Comparison of ENCODE assay signal across 26 cellular contexts in genomic region chr19:32824906-32825608, GRCh38. TPM values are rescaled to one million over a fixed set of nuclear protein-coding genes. Genes with fewer than 3 reads are reported as not detected.
DNase-seq lines count a peak whose midpoint lies in the region; ATAC-seq, FAIRE-seq and TF ChIP-seq lines count a peak whose summit lies in the region.
"Had no signal": no experiment of that assay in that cellular context is flagged by ENCODE, and none has a peak within 500 bp of the region (broad histone marks: within the 10 kb centered on the region; RNA-seq: fewer than 3 reads in every experiment).

No MANE protein-coding gene starts in this region.

- DNase-seq in activated naive CD8-positive, alpha-beta T cell treated with anti-CD3 and anti-CD28 coated beads for 36 hours, result no peak
- peak; percentile 27 for DNase-seq in SK-MEL-5 (ENCODE audit: low read depth, low spot score)
- DNase-seq in right lobe of liver, result no peak
- DNase-seq in type B pancreatic cell (ENCODE audit: extremely low spot score, unreplicated experiment), result peak; percentile 20
- no peak for DNase-seq in HTR-8/SVneo (ENCODE audit: insufficient read length, low spot score)
- no peak for DNase-seq in prostate gland (ENCODE audit: low spot score)
- DNase-seq in stimulated activated naive B cell treated with anti-CD40 and anti-IgM and Interleukin-4, amounts not matched to agents 10 μg/mL and 1 μg/mL and 100 μg/mL, for 72 hours, result no peak
- DNase-seq: activated CD4-positive, CD25-positive, alpha-beta regulatory T cell; activated CD8-positive, alpha-beta T cell treated with anti-CD3 and anti-CD28 coated beads for 36 hours; activated T-cell treated with anti-CD3 and anti-CD28 coated beads, Interleukin-2, amount 50 U/mL, for 4 hours; GF-D8; MM.1S; naive thymus-derived CD4-positive, alpha-beta T cell; NCI-H2081 treated with DMSO at 0.1 percent for 48 hours; stimulated activated CD4-positive, alpha-beta T cell treated with anti-CD3 and anti-CD28 coated beads, Interleukin-12 subunit alpha, Interleukin-12 subunit beta, amount 100 ng/mL, for 4 hours; stimulated activated CD8-positive, alpha-beta memory T cell treated with anti-CD3 and anti-CD28 coated beads, Interleukin-4, amount 100 ng/mL, for 48 hours had no signal

- H3K4me3 ChIP-seq in right lobe of liver (no peak overlapping the region), prostate gland (no peak overlapping the region)
- H3K4me3 ChIP-seq: BLaER1 treated with 17β-estradiol and CSF1 and Interleukin-3, amounts not matched to agents 10 nM and 100 nM; hepatocyte; SK-N-MC; vagina had no signal

- H3K27me3 ChIP-seq in right lobe of liver (no peaks in the 10 kb centered on the region), prostate gland (replicated peaks; ENCODE audit: insufficient read depth) (no peaks in the 10 kb centered on the region)
- H3K27me3 ChIP-seq: hepatocyte, vagina had no signal

- H3K4me1 ChIP-seq in right lobe of liver, result no peaks in the 10 kb centered on the region
- H3K4me1 ChIP-seq in prostate gland (replicated peaks), result no peaks in the 10 kb centered on the region
- H3K4me1 ChIP-seq: vagina had no signal

- H3K27ac ChIP-seq in right lobe of liver, result no peak overlapping the region
- no peak overlapping the region for H3K27ac ChIP-seq in prostate gland
- H3K27ac ChIP-seq: BLaER1 treated with 17β-estradiol and CSF1 and Interleukin-3, amounts not matched to agents 10 nM and 100 nM; hepatocyte; SK-N-MC; vagina had no signal

- peaks cover 6% of the 10 kb centered on the region for H3K27me3 Mint-ChIP-seq in activated naive CD8-positive, alpha-beta T cell
- peaks cover 6% of the 10 kb centered on the region for H3K27me3 Mint-ChIP-seq in activated naive CD8-positive, alpha-beta T cell treated with anti-CD3 and anti-CD28 coated beads for 36 hours
- peaks cover 5% of the 10 kb centered on the region for H3K27me3 Mint-ChIP-seq in type B pancreatic cell
- peaks cover 16 to 27% of the 10 kb centered on the region in 2 donors for H3K27me3 Mint-ChIP-seq in stimulated activated naive B cell treated with anti-CD40 and anti-IgM and Interleukin-4, amounts not matched to agents 10 μg/mL and 1 μg/mL and 100 μg/mL, for 72 hours

- ATAC-seq in right lobe of liver, result peak; percentile 63 to 74 (median 65)
- no peak for ATAC-seq in stimulated activated naive B cell treated with anti-CD40 and anti-IgM and Interleukin-4, amounts not matched to agents 10 μg/mL and 1 μg/mL and 100 μg/mL, for 72 hours (replicated peaks)
- ATAC-seq: activated CD8-positive, alpha-beta T cell treated with anti-CD3 and anti-CD28 coated beads for 36 hours; activated T-cell treated with anti-CD3 and anti-CD28 coated beads, Interleukin-2, amount 50 U/mL, for 4 hours; HCT116; naive thymus-derived CD4-positive, alpha-beta T cell had no signal

- TF ChIP-seq POLR2A in right lobe of liver (IDR thresholded peaks at IDR 0.05) (no peak), prostate gland (IDR thresholded peaks at IDR 0.05) (no peak)

- no peak overlapping the region for H3K27ac Mint-ChIP-seq in activated naive CD8-positive, alpha-beta T cell
- no peak overlapping the region for H3K27ac Mint-ChIP-seq in activated naive CD8-positive, alpha-beta T cell treated with anti-CD3 and anti-CD28 coated beads for 36 hours
- H3K27ac Mint-ChIP-seq in type B pancreatic cell, result no peak overlapping the region
- H3K27ac Mint-ChIP-seq in stimulated activated naive B cell treated with anti-CD40 and anti-IgM and Interleukin-4, amounts not matched to agents 10 μg/mL and 1 μg/mL and 100 μg/mL, for 72 hours, result no peak overlapping the region
- H3K27ac Mint-ChIP-seq: activated CD8-positive, alpha-beta T cell treated with anti-CD3 and anti-CD28 coated beads for 36 hours; activated naive CD4-positive, alpha-beta T cell treated with anti-CD3 and anti-CD28 coated beads, Interleukin-2, amount 50 U/mL, for 24 hours; IgD-negative memory B cell had no signal

- FAIRE-seq in HTR-8/SVneo (lab: Jason Lieb, UNC), result no peak
- FAIRE-seq: colon, keratinocyte had no signal

- in situ Hi-C loops in SK-MEL-5 (cut with HindIII; ENCODE audit: low pct_unique_long_range_greater_than_20kb, low sequenced_read_pairs), result no loop called here

- H3K36me3 ChIP-seq in right lobe of liver (peaks cover 0 to 3% (median 0%) of the 10 kb centered on the region in 4 donors), prostate gland (no peaks in the 10 kb centered on the region)
- H3K36me3 ChIP-seq: BLaER1 treated with 17β-estradiol and CSF1 and Interleukin-3, amounts not matched to agents 10 nM and 100 nM; vagina had no signal

- H3K9me3 ChIP-seq in right lobe of liver (no peaks in the 10 kb centered on the region), prostate gland (no peaks in the 10 kb centered on the region)
- H3K9me3 ChIP-seq: BLaER1 treated with 17β-estradiol and CSF1 and Interleukin-3, amounts not matched to agents 10 nM and 100 nM; vagina had no signal

- H3K4me3 Mint-ChIP-seq in activated naive CD8-positive, alpha-beta T cell, result peak overlapping the region; percentile 35
- H3K4me3 Mint-ChIP-seq in activated naive CD8-positive, alpha-beta T cell treated with anti-CD3 and anti-CD28 coated beads for 36 hours, result no peak overlapping the region
- no peak overlapping the region for H3K4me3 Mint-ChIP-seq in type B pancreatic cell
- no peak overlapping the region for H3K4me3 Mint-ChIP-seq in stimulated activated naive B cell treated with anti-CD40 and anti-IgM and Interleukin-4, amounts not matched to agents 10 μg/mL and 1 μg/mL and 100 μg/mL, for 72 hours
- H3K4me3 Mint-ChIP-seq: activated CD8-positive, alpha-beta T cell treated with anti-CD3 and anti-CD28 coated beads for 36 hours; activated naive CD4-positive, alpha-beta T cell treated with anti-CD3 and anti-CD28 coated beads, Interleukin-2, amount 50 U/mL, for 24 hours; activated T-cell treated with anti-CD3 and anti-CD28 coated beads, Interleukin-2, amount 50 U/mL, for 4 hours; IgD-negative memory B cell; naive thymus-derived CD4-positive, alpha-beta T cell had no signal

- H3K4me1 Mint-ChIP-seq in activated naive CD8-positive, alpha-beta T cell (ENCODE audit: low read depth), result peaks cover 22% of the 10 kb centered on the region
- H3K4me1 Mint-ChIP-seq in activated naive CD8-positive, alpha-beta T cell treated with anti-CD3 and anti-CD28 coated beads for 36 hours, result peaks cover 14% of the 10 kb centered on the region
- peaks cover 5% of the 10 kb centered on the region for H3K4me1 Mint-ChIP-seq in type B pancreatic cell (ENCODE audit: unreplicated experiment)
- peaks cover 0 to under 1% of the 10 kb centered on the region in 2 donors for H3K4me1 Mint-ChIP-seq in stimulated activated naive B cell treated with anti-CD40 and anti-IgM and Interleukin-4, amounts not matched to agents 10 μg/mL and 1 μg/mL and 100 μg/mL, for 72 hours
- H3K4me1 Mint-ChIP-seq: IgD-negative memory B cell had no signal

- H3K9me3 Mint-ChIP-seq in activated naive CD8-positive, alpha-beta T cell (ENCODE audit: low read depth), result no peaks in the 10 kb centered on the region
- H3K9me3 Mint-ChIP-seq in activated naive CD8-positive, alpha-beta T cell treated with anti-CD3 and anti-CD28 coated beads for 36 hours, result no peaks in the 10 kb centered on the region
- H3K9me3 Mint-ChIP-seq in type B pancreatic cell, result no peaks in the 10 kb centered on the region
- no peaks in the 10 kb centered on the region for H3K9me3 Mint-ChIP-seq in stimulated activated naive B cell treated with anti-CD40 and anti-IgM and Interleukin-4, amounts not matched to agents 10 μg/mL and 1 μg/mL and 100 μg/mL, for 72 hours
- H3K9me3 Mint-ChIP-seq: activated CD8-positive, alpha-beta T cell treated with anti-CD3 and anti-CD28 coated beads for 36 hours; activated naive CD4-positive, alpha-beta T cell treated with anti-CD3 and anti-CD28 coated beads, Interleukin-2, amount 50 U/mL, for 24 hours; activated T-cell treated with anti-CD3 and anti-CD28 coated beads, Interleukin-2, amount 50 U/mL, for 4 hours; IgD-negative memory B cell; naive thymus-derived CD4-positive, alpha-beta T cell had no signal

- TF ChIP-seq CTCF in right lobe of liver (IDR thresholded peaks at IDR 0.05) (no peak), type B pancreatic cell (conservative IDR thresholded peaks at IDR 0.05) (no peak), prostate gland (IDR thresholded peaks at IDR 0.05) (no peak)

- H3K36me3 Mint-ChIP-seq in activated naive CD8-positive, alpha-beta T cell, result peaks cover 7% of the 10 kb centered on the region
- H3K36me3 Mint-ChIP-seq in activated naive CD8-positive, alpha-beta T cell treated with anti-CD3 and anti-CD28 coated beads for 36 hours, result no peaks in the 10 kb centered on the region
- no peaks in the 10 kb centered on the region for H3K36me3 Mint-ChIP-seq in type B pancreatic cell
- H3K36me3 Mint-ChIP-seq in stimulated activated naive B cell treated with anti-CD40 and anti-IgM and Interleukin-4, amounts not matched to agents 10 μg/mL and 1 μg/mL and 100 μg/mL, for 72 hours, result no peaks in the 10 kb centered on the region
- H3K36me3 Mint-ChIP-seq: activated naive CD4-positive, alpha-beta T cell treated with anti-CD3 and anti-CD28 coated beads, Interleukin-2, amount 50 U/mL, for 24 hours; IgD-negative memory B cell had no signal

- intact Hi-C loops in right lobe of liver (cut with DNase I) (no loop called here), prostate gland (cut with DNase I) (no loop called here)

- 76% methylated on average over 11 of the region's 21 CpGs for WGBS in right lobe of liver (ENCODE audit: insufficient coverage, low coverage, low lambda C conversion rate, missing lambda C conversion rate)
- WGBS in prostate gland, result 69% methylated on average over 21 of the region's 21 CpGs

RNA-seq across cellular contexts. Expression of gene SLC7A9, which starts 44.5 kb away (rescaled TPM):
- total RNA-seq in activated naive CD8-positive, alpha-beta T cell treated with anti-CD3 and anti-CD28 coated beads for 36 hours, result not detected
- 0.18 TPM in 1 of 2 replicates, not detected in the other for total RNA-seq in SK-MEL-5 (2014; rRNA removed; shearing (Covaris generic))
- polyA plus RNA-seq in SK-MEL-5 (2015; cell fraction: cytosol; rRNA removed), result not detected in 2 replicates
- 0.65 TPM in 1 of 2 replicates, not detected in the other for polyA plus RNA-seq in SK-MEL-5 (2015; cell fraction: nucleus; rRNA removed)
- total RNA-seq in right lobe of liver (10 to 100 TPM; 10.4 to 15.5 (median 13.5) TPM), type B pancreatic cell (ENCODE audit: low replicate concordance) (3.1 and 7.9 TPM in 2 replicates), prostate gland (under 1 TPM in 1 of 2 donors, not detected in 1; 0.28 TPM)
- total RNA-seq: activated CD8-positive, alpha-beta T cell treated with anti-CD3 and anti-CD28 coated beads for 36 hours; activated T-cell treated with anti-CD3 and anti-CD28 coated beads, Interleukin-2, amount 50 U/mL, for 4 hours; vagina had no signal
- polyA plus RNA-seq: IgD-negative memory B cell; naive thymus-derived CD4-positive, alpha-beta T cell had no signal

Comparison
In these comparisons a context has a peak if more than half of its experiments do, and no peak if none do; other contexts are left out.
1. DNase-seq: peak in SK-MEL-5 (single experiment) and type B pancreatic cell (single experiment); none in activated naive CD8-positive, alpha-beta T cell treated with anti-CD3 and anti-CD28 coated beads for 36 hours (single experiment), right lobe of liver (0 of 3), HTR-8/SVneo (single experiment), prostate gland (single experiment) and stimulated activated naive B cell treated with anti-CD40 and anti-IgM and Interleukin-4, amounts not matched to agents 10 μg/mL and 1 μg/mL and 100 μg/mL, for 72 hours (single experiment).
2. ATAC-seq: peak in right lobe of liver (4 of 4); none in stimulated activated naive B cell treated with anti-CD40 and anti-IgM and Interleukin-4, amounts not matched to agents 10 μg/mL and 1 μg/mL and 100 μg/mL, for 72 hours (0 of 2).